Comparison of ENCODE assay signal across 9 cellular contexts in genomic region chr4:4852591-4853362, GRCh38. TPM values are rescaled to one million over a fixed set of nuclear protein-coding genes. Genes with fewer than 3 reads are reported as not detected.
A peak's percentile ranks its signal among the peaks of the same experiment; 100 is the strongest.
DNase-seq lines count a peak whose midpoint lies in the region; ATAC-seq and TF ChIP-seq lines count a peak whose summit lies in the region.
"Had no signal": no experiment of that assay in that cellular context is flagged by ENCODE, and none has a peak within 500 bp of the region (broad histone marks: within the 10 kb centered on the region; RNA-seq: fewer than 3 reads in every experiment).

No MANE protein-coding gene starts in this region.

- peak; percentile 41 for ATAC-seq in HG03378 (IDR thresholded peaks at IDR 0.05; ENCODE audit: unreplicated experiment)

- peak; percentile 36 for TF ChIP-seq CTCF in smooth muscle cell (IDR thresholded peaks at IDR 0.05; ENCODE audit: borderline replicate concordance, insufficient read depth, poor library complexity, severe bottlenecking)

- peak overlapping the region; percentile 82 for H3K4me2 ChIP-seq in smooth muscle cell

- no peaks in the 10 kb centered on the region for H3K79me2 ChIP-seq in smooth muscle cell (ENCODE audit: low read depth)

- H3K4me3 ChIP-seq in adipocyte (ENCODE audit: low read length) (peak overlapping the region; percentile 82), iPS-20b (ENCODE audit: low read length) (peak overlapping the region; percentile 28; the same call in 1 of the 2 replicates), smooth muscle cell (peak overlapping the region; percentile 45)

- peaks cover 24% of the 10 kb centered on the region for H3F3A ChIP-seq in smooth muscle cell (ENCODE audit: low read depth)

- H4K20me1 ChIP-seq in smooth muscle cell (ENCODE audit: low read depth): no peaks in the 10 kb centered on the region

- H3K9ac ChIP-seq in adipocyte (ENCODE audit: low read length) (peak overlapping the region; percentile 95), iPS-20b (ENCODE audit: low read depth, low read length) (no peak overlapping the region), smooth muscle cell (ENCODE audit: low read depth) (peak overlapping the region; percentile 56)

- no peaks in the 10 kb centered on the region for H3K36me3 ChIP-seq in adipocyte (ENCODE audit: control insufficient read depth, insufficient read depth, low read length, severe bottlenecking)
- H3K36me3 ChIP-seq in iPS-20b (ENCODE audit: insufficient read depth, low read depth, low read length): no peaks in the 10 kb centered on the region
- H3K36me3 ChIP-seq in smooth muscle cell (ENCODE audit: low read depth): no peaks in the 10 kb centered on the region

- 1% methylated on average over 42 of the region's 42 CpGs for WGBS in smooth muscle cell (ENCODE audit: low lambda C conversion rate)

- DNase-seq in NCI-H524 (lab: John Stamatoyannopoulos, UW): peak; percentile 37 to 49
- no peak for DNase-seq in NCI-H524 treated with DMSO at 0.1 percent for 48 hours (lab: John Stamatoyannopoulos, UW)
- peak; percentile 54 for DNase-seq in adipocyte (ENCODE audit: low read depth)
- DNase-seq in smooth muscle cell (lab: John Stamatoyannopoulos, UW; ENCODE audit: unreplicated experiment): peak; percentile 76
- no peak for DNase-seq in cerebellum (ENCODE audit: low spot score)
- DNase-seq in C1 segment of cervical spinal cord (lab: John Stamatoyannopoulos, UW): no peak

- H3K27ac ChIP-seq in iPS-20b (ENCODE audit: low read length): no peak overlapping the region
- H3K27ac ChIP-seq in smooth muscle cell (ENCODE audit: low read depth): peak overlapping the region; percentile 78
- H3K27ac ChIP-seq: C4-2B had no signal

- H3K27me3 ChIP-seq in adipocyte (replicated peaks; ENCODE audit: control insufficient read depth, insufficient read depth, low read length): no peaks in the 10 kb centered on the region
- H3K27me3 ChIP-seq in iPS-20b (ENCODE audit: insufficient read depth, low read length): peaks cover 100% of the 10 kb centered on the region
- H3K27me3 ChIP-seq in smooth muscle cell (ENCODE audit: low read depth): peaks cover 27% of the 10 kb centered on the region

- no peaks in the 10 kb centered on the region for H3K9me3 ChIP-seq in adipocyte (ENCODE audit: control insufficient read depth, low read length)
- H3K9me3 ChIP-seq in iPS-20b (ENCODE audit: insufficient read depth, low read depth, low read length): peaks cover 4% of the 10 kb centered on the region; the same call in 1 of the 2 replicates
- no peaks in the 10 kb centered on the region for H3K9me3 ChIP-seq in smooth muscle cell (replicated peaks; ENCODE audit: low read depth)

- H3K4me1 ChIP-seq in adipocyte (ENCODE audit: control insufficient read depth, insufficient read depth, low read length) (peaks cover 12% of the 10 kb centered on the region), iPS-20b (ENCODE audit: insufficient read depth, low read length) (no peaks in the 10 kb centered on the region), smooth muscle cell (ENCODE audit: low read depth) (peaks cover 28% of the 10 kb centered on the region)

- H2AFZ ChIP-seq in smooth muscle cell (ENCODE audit: low read depth): peak overlapping the region; percentile 71

RNA-seq across cellular contexts. Expression of gene MSX1, which starts 6.7 kb away (rescaled TPM):
- total RNA-seq in smooth muscle cell: 13.4 and 15.5 TPM in 2 replicates
- 27.5 and 34.1 TPM in 2 replicates for polyA plus RNA-seq in smooth muscle cell
- total RNA-seq in cerebellum: 6.7 TPM

Comparison
In these comparisons a context has a peak if more than half of its experiments do, and no peak if none do; other contexts are left out.
1. DNase-seq: peak in NCI-H524 (2 of 2), adipocyte (single experiment) and smooth muscle cell (single experiment); none in NCI-H524 treated with DMSO at 0.1 percent for 48 hours (single experiment), cerebellum (single experiment) and C1 segment of cervical spinal cord (0 of 14).
2. H3K4me3 ChIP-seq: peak in every context shown above with its lines; median percentile 82 in adipocyte; 45 in smooth muscle cell; 28 in iPS-20b.